1 cellular context compared by ENCODE assay signal in the genomic region with DNA sequence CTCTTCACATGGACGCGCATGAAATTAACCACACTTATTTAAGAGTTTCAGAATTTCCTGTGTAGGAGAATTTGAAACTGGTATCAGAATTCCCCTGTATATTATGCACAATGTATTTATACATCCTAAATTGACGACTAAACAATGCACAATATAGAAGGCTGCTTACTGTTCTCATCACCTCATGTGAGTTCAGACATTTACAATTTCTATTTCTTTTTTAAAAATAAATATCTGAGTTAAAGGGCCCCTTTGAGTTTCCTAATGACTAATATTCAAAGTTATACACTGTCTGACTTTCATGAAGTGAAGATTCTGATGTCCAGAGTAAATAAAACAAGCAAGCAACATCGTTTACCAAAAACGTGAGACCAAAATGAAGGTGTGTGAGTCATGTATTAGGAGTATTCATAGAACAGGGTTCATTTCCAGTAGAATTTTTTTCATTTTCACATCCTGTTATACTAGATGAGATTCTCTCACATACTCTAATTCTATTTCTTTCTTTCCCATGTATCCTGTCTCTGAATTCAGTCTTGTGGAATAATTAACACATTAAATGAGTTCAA.
TF ChIP-seq lines count a peak whose summit lies in the region.

No MANE protein-coding gene starts in this region.

TF ChIP-seq in GM12878, 131 proteins besides CTCF, POLR2A, EP300 and RAD21 (continued from another document):
- TF ChIP-seq, protein P1, sequence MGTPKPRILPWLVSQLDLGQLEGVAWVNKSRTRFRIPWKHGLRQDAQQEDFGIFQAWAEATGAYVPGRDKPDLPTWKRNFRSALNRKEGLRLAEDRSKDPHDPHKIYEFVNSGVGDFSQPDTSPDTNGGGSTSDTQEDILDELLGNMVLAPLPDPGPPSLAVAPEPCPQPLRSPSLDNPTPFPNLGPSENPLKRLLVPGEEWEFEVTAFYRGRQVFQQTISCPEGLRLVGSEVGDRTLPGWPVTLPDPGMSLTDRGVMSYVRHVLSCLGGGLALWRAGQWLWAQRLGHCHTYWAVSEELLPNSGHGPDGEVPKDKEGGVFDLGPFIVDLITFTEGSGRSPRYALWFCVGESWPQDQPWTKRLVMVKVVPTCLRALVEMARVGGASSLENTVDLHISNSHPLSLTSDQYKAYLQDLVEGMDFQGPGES (IDR thresholded peaks at IDR 0.05): no peak
- TF ChIP-seq, protein P2, sequence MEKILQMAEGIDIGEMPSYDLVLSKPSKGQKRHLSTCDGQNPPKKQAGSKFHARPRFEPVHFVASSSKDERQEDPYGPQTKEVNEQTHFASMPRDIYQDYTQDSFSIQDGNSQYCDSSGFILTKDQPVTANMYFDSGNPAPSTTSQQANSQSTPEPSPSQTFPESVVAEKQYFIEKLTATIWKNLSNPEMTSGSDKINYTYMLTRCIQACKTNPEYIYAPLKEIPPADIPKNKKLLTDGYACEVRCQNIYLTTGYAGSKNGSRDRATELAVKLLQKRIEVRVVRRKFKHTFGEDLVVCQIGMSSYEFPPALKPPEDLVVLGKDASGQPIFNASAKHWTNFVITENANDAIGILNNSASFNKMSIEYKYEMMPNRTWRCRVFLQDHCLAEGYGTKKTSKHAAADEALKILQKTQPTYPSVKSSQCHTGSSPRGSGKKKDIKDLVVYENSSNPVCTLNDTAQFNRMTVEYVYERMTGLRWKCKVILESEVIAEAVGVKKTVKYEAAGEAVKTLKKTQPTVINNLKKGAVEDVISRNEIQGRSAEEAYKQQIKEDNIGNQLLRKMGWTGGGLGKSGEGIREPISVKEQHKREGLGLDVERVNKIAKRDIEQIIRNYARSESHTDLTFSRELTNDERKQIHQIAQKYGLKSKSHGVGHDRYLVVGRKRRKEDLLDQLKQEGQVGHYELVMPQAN (conservative IDR thresholded peaks at IDR 0.05): no peak
- TF ChIP-seq RCOR1 (conservative IDR thresholded peaks at IDR 0.05; ENCODE audit: low read depth, low read length) (no peak), NBN (IDR thresholded peaks at IDR 0.05) (no peak), FOS (IDR thresholded peaks at IDR 0.05; ENCODE audit: borderline replicate concordance, extremely low read depth, insufficient read length) (no peak), HCFC1 (IDR thresholded peaks at IDR 0.05; ENCODE audit: low read length) (no peak), NFIC (IDR thresholded peaks at IDR 0.05; ENCODE audit: low read depth, low read length) (0 out of 2 replicates have a peak, but pooled peaks have one; percentile 37), RAD51 (IDR thresholded peaks at IDR 0.05) (no peak), MTA2 (IDR thresholded peaks at IDR 0.05; ENCODE audit: low read depth) (no peak), IKZF1 (conservative IDR thresholded peaks at IDR 0.05) (no peak), BCL11A (IDR thresholded peaks at IDR 0.05; ENCODE audit: low read depth, low read length) (no peak), FOXM1 (IDR thresholded peaks at IDR 0.05; ENCODE audit: low read depth, low read length) (peak; percentile 62; the same call in 1 of the 2 replicates), BMI1 (IDR thresholded peaks at IDR 0.05; ENCODE audit: borderline replicate concordance) (no peak), KAT2A (conservative IDR thresholded peaks at IDR 0.05; ENCODE audit: control insufficient read depth, low read depth, low read length) (no peak), ZNF217 (IDR thresholded peaks at IDR 0.05) (peak; percentile 40; the same call in 1 of the 2 replicates)
- TF ChIP-seq, protein P3, sequence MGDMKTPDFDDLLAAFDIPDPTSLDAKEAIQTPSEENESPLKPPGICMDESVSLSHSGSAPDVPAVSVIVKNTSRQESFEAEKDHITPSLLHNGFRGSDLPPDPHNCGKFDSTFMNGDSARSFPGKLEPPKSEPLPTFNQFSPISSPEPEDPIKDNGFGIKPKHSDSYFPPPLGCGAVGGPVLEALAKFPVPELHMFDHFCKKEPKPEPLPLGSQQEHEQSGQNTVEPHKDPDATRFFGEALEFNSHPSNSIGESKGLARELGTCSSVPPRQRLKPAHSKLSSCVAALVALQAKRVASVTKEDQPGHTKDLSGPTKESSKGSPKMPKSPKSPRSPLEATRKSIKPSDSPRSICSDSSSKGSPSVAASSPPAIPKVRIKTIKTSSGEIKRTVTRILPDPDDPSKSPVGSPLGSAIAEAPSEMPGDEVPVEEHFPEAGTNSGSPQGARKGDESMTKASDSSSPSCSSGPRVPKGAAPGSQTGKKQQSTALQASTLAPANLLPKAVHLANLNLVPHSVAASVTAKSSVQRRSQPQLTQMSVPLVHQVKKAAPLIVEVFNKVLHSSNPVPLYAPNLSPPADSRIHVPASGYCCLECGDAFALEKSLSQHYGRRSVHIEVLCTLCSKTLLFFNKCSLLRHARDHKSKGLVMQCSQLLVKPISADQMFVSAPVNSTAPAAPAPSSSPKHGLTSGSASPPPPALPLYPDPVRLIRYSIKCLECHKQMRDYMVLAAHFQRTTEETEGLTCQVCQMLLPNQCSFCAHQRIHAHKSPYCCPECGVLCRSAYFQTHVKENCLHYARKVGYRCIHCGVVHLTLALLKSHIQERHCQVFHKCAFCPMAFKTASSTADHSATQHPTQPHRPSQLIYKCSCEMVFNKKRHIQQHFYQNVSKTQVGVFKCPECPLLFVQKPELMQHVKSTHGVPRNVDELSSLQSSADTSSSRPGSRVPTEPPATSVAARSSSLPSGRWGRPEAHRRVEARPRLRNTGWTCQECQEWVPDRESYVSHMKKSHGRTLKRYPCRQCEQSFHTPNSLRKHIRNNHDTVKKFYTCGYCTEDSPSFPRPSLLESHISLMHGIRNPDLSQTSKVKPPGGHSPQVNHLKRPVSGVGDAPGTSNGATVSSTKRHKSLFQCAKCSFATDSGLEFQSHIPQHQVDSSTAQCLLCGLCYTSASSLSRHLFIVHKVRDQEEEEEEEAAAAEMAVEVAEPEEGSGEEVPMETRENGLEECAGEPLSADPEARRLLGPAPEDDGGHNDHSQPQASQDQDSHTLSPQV (IDR thresholded peaks at IDR 0.05): no peak
- TF ChIP-seq, protein P4, sequence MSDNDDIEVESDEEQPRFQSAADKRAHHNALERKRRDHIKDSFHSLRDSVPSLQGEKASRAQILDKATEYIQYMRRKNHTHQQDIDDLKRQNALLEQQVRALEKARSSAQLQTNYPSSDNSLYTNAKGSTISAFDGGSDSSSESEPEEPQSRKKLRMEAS (IDR thresholded peaks at IDR 0.05; ENCODE audit: low read depth, low read length): no peak
- TF ChIP-seq, protein P5, sequence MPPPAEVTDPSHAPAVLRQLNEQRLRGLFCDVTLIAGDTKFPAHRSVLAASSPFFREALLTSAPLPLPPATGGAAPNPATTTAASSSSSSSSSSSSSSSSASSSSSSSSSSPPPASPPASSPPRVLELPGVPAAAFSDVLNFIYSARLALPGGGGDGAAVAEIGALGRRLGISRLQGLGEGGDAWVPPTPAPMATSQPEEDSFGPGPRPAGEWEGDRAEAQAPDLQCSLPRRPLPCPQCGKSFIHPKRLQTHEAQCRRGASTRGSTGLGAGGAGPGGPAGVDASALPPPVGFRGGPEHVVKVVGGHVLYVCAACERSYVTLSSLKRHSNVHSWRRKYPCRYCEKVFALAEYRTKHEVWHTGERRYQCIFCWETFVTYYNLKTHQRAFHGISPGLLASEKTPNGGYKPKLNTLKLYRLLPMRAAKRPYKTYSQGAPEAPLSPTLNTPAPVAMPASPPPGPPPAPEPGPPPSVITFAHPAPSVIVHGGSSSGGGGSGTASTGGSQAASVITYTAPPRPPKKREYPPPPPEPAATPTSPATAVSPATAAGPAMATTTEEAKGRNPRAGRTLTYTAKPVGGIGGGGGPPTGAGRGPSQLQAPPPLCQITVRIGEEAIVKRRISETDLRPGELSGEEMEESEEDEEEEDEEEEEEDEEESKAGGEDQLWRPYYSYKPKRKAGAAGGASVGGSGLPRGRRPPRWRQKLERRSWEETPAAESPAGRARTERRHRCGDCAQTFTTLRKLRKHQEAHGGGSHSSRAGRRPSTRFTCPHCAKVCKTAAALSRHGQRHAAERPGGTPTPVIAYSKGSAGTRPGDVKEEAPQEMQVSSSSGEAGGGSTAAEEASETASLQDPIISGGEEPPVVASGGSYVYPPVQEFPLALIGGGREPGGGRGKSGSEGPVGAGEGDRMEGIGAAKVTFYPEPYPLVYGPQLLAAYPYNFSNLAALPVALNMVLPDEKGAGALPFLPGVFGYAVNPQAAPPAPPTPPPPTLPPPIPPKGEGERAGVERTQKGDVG (CRISPR knock-in tag; IDR thresholded peaks at IDR 0.05): no peak
- TF ChIP-seq, protein P6, sequence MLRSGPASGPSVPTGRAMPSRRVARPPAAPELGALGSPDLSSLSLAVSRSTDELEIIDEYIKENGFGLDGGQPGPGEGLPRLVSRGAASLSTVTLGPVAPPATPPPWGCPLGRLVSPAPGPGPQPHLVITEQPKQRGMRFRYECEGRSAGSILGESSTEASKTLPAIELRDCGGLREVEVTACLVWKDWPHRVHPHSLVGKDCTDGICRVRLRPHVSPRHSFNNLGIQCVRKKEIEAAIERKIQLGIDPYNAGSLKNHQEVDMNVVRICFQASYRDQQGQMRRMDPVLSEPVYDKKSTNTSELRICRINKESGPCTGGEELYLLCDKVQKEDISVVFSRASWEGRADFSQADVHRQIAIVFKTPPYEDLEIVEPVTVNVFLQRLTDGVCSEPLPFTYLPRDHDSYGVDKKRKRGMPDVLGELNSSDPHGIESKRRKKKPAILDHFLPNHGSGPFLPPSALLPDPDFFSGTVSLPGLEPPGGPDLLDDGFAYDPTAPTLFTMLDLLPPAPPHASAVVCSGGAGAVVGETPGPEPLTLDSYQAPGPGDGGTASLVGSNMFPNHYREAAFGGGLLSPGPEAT (IDR thresholded peaks at IDR 0.05; ENCODE audit: low read depth): no peak
- TF ChIP-seq, protein P7, sequence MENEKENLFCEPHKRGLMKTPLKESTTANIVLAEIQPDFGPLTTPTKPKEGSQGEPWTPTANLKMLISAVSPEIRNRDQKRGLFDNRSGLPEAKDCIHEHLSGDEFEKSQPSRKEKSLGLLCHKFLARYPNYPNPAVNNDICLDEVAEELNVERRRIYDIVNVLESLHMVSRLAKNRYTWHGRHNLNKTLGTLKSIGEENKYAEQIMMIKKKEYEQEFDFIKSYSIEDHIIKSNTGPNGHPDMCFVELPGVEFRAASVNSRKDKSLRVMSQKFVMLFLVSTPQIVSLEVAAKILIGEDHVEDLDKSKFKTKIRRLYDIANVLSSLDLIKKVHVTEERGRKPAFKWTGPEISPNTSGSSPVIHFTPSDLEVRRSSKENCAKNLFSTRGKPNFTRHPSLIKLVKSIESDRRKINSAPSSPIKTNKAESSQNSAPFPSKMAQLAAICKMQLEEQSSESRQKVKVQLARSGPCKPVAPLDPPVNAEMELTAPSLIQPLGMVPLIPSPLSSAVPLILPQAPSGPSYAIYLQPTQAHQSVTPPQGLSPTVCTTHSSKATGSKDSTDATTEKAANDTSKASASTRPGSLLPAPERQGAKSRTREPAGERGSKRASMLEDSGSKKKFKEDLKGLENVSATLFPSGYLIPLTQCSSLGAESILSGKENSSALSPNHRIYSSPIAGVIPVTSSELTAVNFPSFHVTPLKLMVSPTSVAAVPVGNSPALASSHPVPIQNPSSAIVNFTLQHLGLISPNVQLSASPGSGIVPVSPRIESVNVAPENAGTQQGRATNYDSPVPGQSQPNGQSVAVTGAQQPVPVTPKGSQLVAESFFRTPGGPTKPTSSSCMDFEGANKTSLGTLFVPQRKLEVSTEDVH (IDR thresholded peaks at IDR 0.05; ENCODE audit: low read depth, partially characterized antibody): no peak
